Comparison of ENCODE assay signal across 1 cellular context in the genomic region with DNA sequence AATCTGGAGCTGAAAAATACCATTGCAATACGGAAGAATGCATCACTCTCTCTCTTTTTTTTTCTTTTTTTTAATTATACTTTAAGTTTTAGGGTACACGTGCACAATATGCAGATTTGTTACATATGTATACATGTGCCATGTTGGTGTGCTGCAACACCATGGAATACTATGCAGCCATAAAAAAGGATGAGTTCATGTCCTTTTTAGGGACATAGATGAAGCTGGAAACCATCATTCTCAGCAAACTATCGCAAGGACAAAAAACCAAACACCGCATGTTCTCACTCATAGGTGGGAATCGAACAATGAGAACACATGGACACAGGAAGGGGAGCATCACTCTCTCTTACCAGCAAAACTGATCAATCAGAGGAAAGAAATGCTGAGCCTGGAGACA.
TF ChIP-seq lines count a peak whose summit lies in the region.
"Not testable (repeated sequence)": the region's sequence is repeated elsewhere in the genome, so short reads cannot be mapped to it uniquely, and the experiment has no call there.

No MANE protein-coding gene starts in this region.

- H3K36me3 ChIP-seq in HEK293 (ENCODE audit: control insufficient read depth in 2 of 2, insufficient read depth in 1 of 2, low read length in 2 of 2): not testable (repeated sequence)

- CTCF ChIA-PET in HEK293 (lab: Yijun Ruan, JAX): not testable (repeated sequence)

- not testable (repeated sequence) for TF ChIP-seq CTCF in HEK293 (tag by site-specific recombination; IDR thresholded peaks at IDR 0.05)

- H3K27ac ChIP-seq in HEK293 (ENCODE audit: extremely low read depth, low read depth, low read length): not testable (repeated sequence)

- H3K4me3 ChIP-seq in HEK293 (ENCODE audit: low read depth, low read length): not testable (repeated sequence)

- POLR2A ChIA-PET in HEK293 (lab: Yijun Ruan, JAX): not testable (repeated sequence)

- not testable (repeated sequence) for H3K4me1 ChIP-seq in HEK293 (ENCODE audit: control insufficient read depth, insufficient read depth, low read length)

- H3K9me3 ChIP-seq in HEK293 (ENCODE audit: control insufficient read depth, insufficient read depth, low read depth, low read length): not testable (repeated sequence)

TF ChIP-seq in HEK293, 187 proteins besides CTCF, POLR2A, EP300 and RAD21:
- peak; percentile 65; the same call in 1 of the 2 replicates for TF ChIP-seq ZNF146 (tag by site-specific recombination; IDR thresholded peaks at IDR 0.05)
- TF ChIP-seq, protein P1, sequence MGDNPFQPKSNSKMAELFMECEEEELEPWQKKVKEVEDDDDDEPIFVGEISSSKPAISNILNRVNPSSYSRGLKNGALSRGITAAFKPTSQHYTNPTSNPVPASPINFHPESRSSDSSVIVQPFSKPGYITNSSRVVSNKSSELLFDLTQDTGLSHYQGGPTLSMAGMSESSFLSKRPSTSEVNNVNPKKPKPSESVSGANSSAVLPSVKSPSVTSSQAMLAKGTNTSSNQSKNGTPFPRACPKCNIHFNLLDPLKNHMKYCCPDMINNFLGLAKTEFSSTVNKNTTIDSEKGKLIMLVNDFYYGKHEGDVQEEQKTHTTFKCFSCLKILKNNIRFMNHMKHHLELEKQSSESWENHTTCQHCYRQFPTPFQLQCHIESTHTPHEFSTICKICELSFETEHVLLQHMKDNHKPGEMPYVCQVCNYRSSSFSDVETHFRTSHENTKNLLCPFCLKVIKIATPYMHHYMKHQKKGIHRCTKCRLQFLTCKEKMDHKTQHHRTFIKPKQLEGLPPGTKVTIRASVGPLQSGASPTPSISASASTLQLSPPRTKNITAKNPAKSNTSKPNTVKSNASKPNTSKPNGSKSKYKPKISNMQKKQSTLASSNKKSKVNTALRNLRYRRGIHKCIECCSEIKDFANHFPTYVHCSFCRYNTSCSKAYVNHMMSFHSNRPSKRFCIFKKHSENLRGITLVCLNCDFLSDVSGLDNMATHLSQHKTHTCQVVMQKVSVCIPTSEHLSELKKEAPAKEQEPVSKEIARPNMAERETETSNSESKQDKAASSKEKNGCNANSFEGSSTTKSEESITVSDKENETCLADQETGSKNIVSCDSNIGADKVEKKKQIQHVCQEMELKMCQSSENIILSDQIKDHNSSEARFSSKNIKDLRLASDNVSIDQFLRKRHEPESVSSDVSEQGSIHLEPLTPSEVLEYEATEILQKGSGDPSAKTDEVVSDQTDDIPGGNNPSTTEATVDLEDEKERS (tag by site-specific recombination; IDR thresholded peaks at IDR 0.05): peak; percentile 79; the same call in 1 of the 2 replicates
